Comparison of ENCODE assay signal across 8 cellular contexts in genomic region chr6:149964243-149965190, GRCh38. TPM values are rescaled to one million over a fixed set of nuclear protein-coding genes. Genes with fewer than 3 reads are reported as not detected.
DNase-seq lines count a peak whose midpoint lies in the region; ATAC-seq and TF ChIP-seq lines count a peak whose summit lies in the region.

No MANE protein-coding gene starts in this region.

- no peaks in the 10 kb centered on the region for H3K9me3 Mint-ChIP-seq in stimulated activated naive CD8-positive, alpha-beta T cell treated with anti-CD3 and anti-CD28 coated beads, Interleukin-15, amount 100 ng/mL, for 72 hours

- TF ChIP-seq CTCF in BJ (IDR thresholded peaks at IDR 0.05; ENCODE audit: insufficient read depth, low read depth, low read length) (no peak), KMS-11 (conservative IDR thresholded peaks at IDR 0.05; ENCODE audit: low read depth, low read length) (no peak), ascending aorta (IDR thresholded peaks at IDR 0.05) (no peak)

- peak overlapping the region; percentile 97 to 98 for H3K27ac Mint-ChIP-seq in stimulated activated naive CD8-positive, alpha-beta T cell treated with anti-CD3 and anti-CD28 coated beads, Interleukin-15, amount 100 ng/mL, for 72 hours

- H3K27me3 ChIP-seq in BJ (ENCODE audit: control insufficient read depth, insufficient read depth, low read length) (peaks cover 34% of the 10 kb centered on the region), KMS-11 (ENCODE audit: insufficient read depth, low read depth) (no peaks in the 10 kb centered on the region), ascending aorta (no peaks in the 10 kb centered on the region)

- DNase-seq in BJ (ENCODE audit: low read depth): no peak
- DNase-seq in ascending aorta (ENCODE audit: low spot score in 2 of 2): no peak
- peak; percentile 76 for DNase-seq in iris pigment epithelial cell (ENCODE audit: low read depth)
- DNase-seq in stimulated activated naive CD8-positive, alpha-beta T cell treated with anti-CD3 and anti-CD28 coated beads, Interleukin-15, amount 100 ng/mL, for 72 hours: peak; percentile 28 to 34
- no peak for DNase-seq in hypothalamus (lab: John Stamatoyannopoulos, UW)
- DNase-seq in NK-92 treated with Interleukin-12 subunit alpha and Interleukin-12 subunit beta, amount 100 ng/mL, for 24 hours (lab: John Stamatoyannopoulos, UW): no peak

- no peaks in the 10 kb centered on the region for H4K20me1 ChIP-seq in KMS-11 (ENCODE audit: insufficient read depth)

- H3K4me3 Mint-ChIP-seq in stimulated activated naive CD8-positive, alpha-beta T cell treated with anti-CD3 and anti-CD28 coated beads, Interleukin-15, amount 100 ng/mL, for 72 hours: peak overlapping the region; percentile 85

- no peak for ATAC-seq in stimulated activated naive CD8-positive, alpha-beta T cell treated with anti-CD3 and anti-CD28 coated beads, Interleukin-15, amount 100 ng/mL, for 72 hours
- no peak for ATAC-seq in HG02884 (IDR thresholded peaks at IDR 0.05; ENCODE audit: unreplicated experiment)

- H3K27me3 Mint-ChIP-seq in stimulated activated naive CD8-positive, alpha-beta T cell treated with anti-CD3 and anti-CD28 coated beads, Interleukin-15, amount 100 ng/mL, for 72 hours: peaks cover 93% of the 10 kb centered on the region

- no peaks in the 10 kb centered on the region for H3K79me2 ChIP-seq in KMS-11 (ENCODE audit: insufficient read depth, low read depth)

- H3K4me1 ChIP-seq in KMS-11 (ENCODE audit: low read depth, poor library complexity, severe bottlenecking) (peaks cover 7% of the 10 kb centered on the region), ascending aorta (peaks cover 0 to 15% of the 10 kb centered on the region in 2 donors)

- no peak overlapping the region for H3K27ac ChIP-seq in KMS-11
- H3K27ac ChIP-seq in ascending aorta: no peak overlapping the region

- CTCF ChIA-PET in BJ (lab: Yijun Ruan, JAX): no interaction called here

- no peak overlapping the region for H3K9ac ChIP-seq in KMS-11

- POLR2A ChIA-PET in BJ (lab: Charles Lee): no interaction called here

- H3K4me3 ChIP-seq in BJ (ENCODE audit: low read depth, low read length): peak overlapping the region; percentile 45
- H3K4me3 ChIP-seq in KMS-11 (IDR thresholded peaks at IDR 0.05; ENCODE audit: insufficient read depth, low read depth, low read length): no peak overlapping the region
- H3K4me3 ChIP-seq in ascending aorta: peak overlapping the region; percentile 51 to 57

- intact Hi-C loops in ascending aorta (cut with DNase I): no loop called here

- no peak overlapping the region; the same call in 1 of the 2 replicates for H3K4me2 ChIP-seq in KMS-11

- no peaks in the 10 kb centered on the region for H3K36me3 ChIP-seq in BJ (ENCODE audit: control insufficient read depth, insufficient read depth, low read length)
- H3K36me3 ChIP-seq in KMS-11 (ENCODE audit: insufficient read depth): no peaks in the 10 kb centered on the region
- no peaks in the 10 kb centered on the region for H3K36me3 ChIP-seq in ascending aorta

- peaks cover 59% of the 10 kb centered on the region for H3K4me1 Mint-ChIP-seq in stimulated activated naive CD8-positive, alpha-beta T cell treated with anti-CD3 and anti-CD28 coated beads, Interleukin-15, amount 100 ng/mL, for 72 hours

- H2AFZ ChIP-seq in KMS-11 (ENCODE audit: low read depth): peak overlapping the region; percentile 95; the same call in 1 of the 2 replicates

- no peaks in the 10 kb centered on the region for H3K9me3 ChIP-seq in ascending aorta

RNA-seq across cellular contexts. Expression of gene ULBP1, which starts 0.8 kb away (rescaled TPM):
- polyA plus RNA-seq in BJ (2011; rRNA removed): 2.6 TPM in 2 replicates
- 0.43 and 0.93 TPM in 2 replicates for polyA minus RNA-seq in BJ (2011; rRNA and poly(A)+ RNA removed)
- total RNA-seq in ascending aorta: 3.8 TPM

RNA-seq across cellular contexts. Expression of gene ULBP2, which starts 22.7 kb away (rescaled TPM):
- 15.1 and 22.8 TPM in 2 replicates for polyA plus RNA-seq in BJ (2011; rRNA removed)
- 3.4 and 8.3 TPM in 2 replicates for polyA minus RNA-seq in BJ (2011; rRNA and poly(A)+ RNA removed)
- not detected for total RNA-seq in ascending aorta

RNA-seq across cellular contexts. Expression of gene RAET1G, which starts 41.6 kb away (rescaled TPM):
- polyA plus RNA-seq in BJ (2011; rRNA removed): 0.77 and 1.1 TPM in 2 replicates
- 0.38 TPM in 1 of 2 replicates, not detected in the other for polyA minus RNA-seq in BJ (2011; rRNA and poly(A)+ RNA removed)
- not detected for total RNA-seq in ascending aorta

Comparison
In these comparisons a context has a peak if more than half of its experiments do, and no peak if none do; other contexts are left out.
1. DNase-seq: peak in iris pigment epithelial cell (single experiment) and stimulated activated naive CD8-positive, alpha-beta T cell treated with anti-CD3 and anti-CD28 coated beads, Interleukin-15, amount 100 ng/mL, for 72 hours (2 of 2); none in BJ (single experiment), ascending aorta (0 of 2), hypothalamus (0 of 51) and NK-92 treated with Interleukin-12 subunit alpha and Interleukin-12 subunit beta, amount 100 ng/mL, for 24 hours (single experiment).